Comparison of ENCODE assay signal across 8 cellular contexts in the genomic region with DNA sequence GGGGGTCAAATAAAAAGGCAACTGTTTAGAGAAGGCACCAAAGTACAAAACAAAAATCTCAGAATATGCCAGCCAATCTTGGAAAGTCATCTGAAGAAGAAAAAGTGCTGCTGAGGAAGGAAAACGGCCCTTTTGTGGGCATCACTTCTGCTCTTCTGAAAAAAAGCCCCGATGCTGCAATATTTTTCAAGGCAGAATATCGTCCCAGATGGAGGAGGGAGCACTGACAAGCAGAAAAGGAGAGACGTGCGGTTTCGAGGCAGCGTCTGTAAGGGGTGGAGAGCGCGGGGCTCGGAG. TPM values are rescaled to one million over a fixed set of nuclear protein-coding genes. Genes with fewer than 3 reads are reported as not detected.
DNase-seq lines count a peak whose midpoint lies in the region; ATAC-seq, FAIRE-seq and TF ChIP-seq lines count a peak whose summit lies in the region.

No MANE protein-coding gene starts in this region.

- H3K9me3 Mint-ChIP-seq in CD4-positive, CD25-positive, alpha-beta regulatory T cell: peaks cover 0 to 8% (median 2%) of the 10 kb centered on the region in 7 donors
- peaks cover 4% of the 10 kb centered on the region for H3K9me3 Mint-ChIP-seq in activated CD8-positive, alpha-beta T cell treated with anti-CD3 and anti-CD28 coated beads for 36 hours
- peaks cover 2 to 16% (median 4%) of the 10 kb centered on the region in 6 donors for H3K9me3 Mint-ChIP-seq in immature natural killer cell

- POLR2A ChIA-PET in activated CD8-positive, alpha-beta T cell treated with anti-CD3 and anti-CD28 coated beads for 36 hours (lab: Charles Lee): no interaction called here

- no peak overlapping the region for H3K27ac Mint-ChIP-seq in CD4-positive, CD25-positive, alpha-beta regulatory T cell
- no peak overlapping the region for H3K27ac Mint-ChIP-seq in activated CD8-positive, alpha-beta T cell treated with anti-CD3 and anti-CD28 coated beads for 36 hours
- H3K27ac Mint-ChIP-seq in immature natural killer cell: no peak overlapping the region

- H3K9me3 ChIP-seq in CD4-positive, CD25-positive, alpha-beta regulatory T cell (ENCODE audit: control insufficient read depth in 2 of 2, low read length in 2 of 2): no peaks in the 10 kb centered on the region
- peaks cover 0 to 4% (median 0%) of the 10 kb centered on the region in 4 donors for H3K9me3 ChIP-seq in tibial nerve

- 3 to 5% methylated on average over 10 of the region's 10 CpGs for WGBS in tibial nerve, 2 donors

- peaks cover 12% of the 10 kb centered on the region for H3K4me1 ChIP-seq in CD4-positive, CD25-positive, alpha-beta regulatory T cell (ENCODE audit: control insufficient read depth, insufficient read depth, low read length, poor library complexity, severe bottlenecking)
- peaks cover 0 to 20% (median 5%) of the 10 kb centered on the region in 4 donors for H3K4me1 ChIP-seq in tibial nerve

- no peaks in the 10 kb centered on the region for H3K36me3 Mint-ChIP-seq in CD4-positive, CD25-positive, alpha-beta regulatory T cell
- peaks cover 2% of the 10 kb centered on the region for H3K36me3 Mint-ChIP-seq in activated CD8-positive, alpha-beta T cell treated with anti-CD3 and anti-CD28 coated beads for 36 hours (ENCODE audit: low read depth)
- H3K36me3 Mint-ChIP-seq in immature natural killer cell: peaks cover 0 to 4% (median 3%) of the 10 kb centered on the region in 3 donors

- FAIRE-seq in frontal cortex (lab: Jason Lieb, UNC): no peak

- TF ChIP-seq POLR2A in tibial nerve (IDR thresholded peaks at IDR 0.05): no peak

- no peak for TF ChIP-seq EP300 in tibial nerve (IDR thresholded peaks at IDR 0.05)

- CTCF ChIA-PET in activated CD8-positive, alpha-beta T cell treated with anti-CD3 and anti-CD28 coated beads for 36 hours (lab: Charles Lee): no interaction called here

- H3K27me3 Mint-ChIP-seq in CD4-positive, CD25-positive, alpha-beta regulatory T cell: peaks cover 60% of the 10 kb centered on the region
- H3K27me3 Mint-ChIP-seq in activated CD8-positive, alpha-beta T cell treated with anti-CD3 and anti-CD28 coated beads for 36 hours: peaks cover 39% of the 10 kb centered on the region
- peaks cover 20 to 30% (median 23%) of the 10 kb centered on the region in 3 donors for H3K27me3 Mint-ChIP-seq in immature natural killer cell (ENCODE audit: low read depth in 3 of 3)

- TF ChIP-seq CTCF in activated CD8-positive, alpha-beta T cell treated with anti-CD3 and anti-CD28 coated beads for 36 hours (IDR thresholded peaks at IDR 0.05): no peak
- TF ChIP-seq CTCF in tibial nerve (IDR thresholded peaks at IDR 0.05): no peak

- H3K4me3 Mint-ChIP-seq in CD4-positive, CD25-positive, alpha-beta regulatory T cell: peak overlapping the region; percentile 71 to 91 (median 77)
- H3K4me3 Mint-ChIP-seq in activated CD8-positive, alpha-beta T cell treated with anti-CD3 and anti-CD28 coated beads for 36 hours: peak overlapping the region; percentile 74
- peak overlapping the region; percentile 60 to 84 (median 75) for H3K4me3 Mint-ChIP-seq in immature natural killer cell

- no peaks in the 10 kb centered on the region for H3K36me3 ChIP-seq in CD4-positive, CD25-positive, alpha-beta regulatory T cell (ENCODE audit: control insufficient read depth, insufficient read depth, low read length)
- no peaks in the 10 kb centered on the region for H3K36me3 ChIP-seq in tibial nerve

- peaks cover 40% of the 10 kb centered on the region for H3K27me3 ChIP-seq in CD4-positive, CD25-positive, alpha-beta regulatory T cell (ENCODE audit: control insufficient read depth, insufficient read depth, low read length)
- peaks cover 0 to 32% of the 10 kb centered on the region in 2 donors for H3K27me3 ChIP-seq in tibial nerve

- peaks cover 4 to 16% (median 9%) of the 10 kb centered on the region in 4 donors for H3K4me1 Mint-ChIP-seq in CD4-positive, CD25-positive, alpha-beta regulatory T cell
- peaks cover 8% of the 10 kb centered on the region for H3K4me1 Mint-ChIP-seq in activated CD8-positive, alpha-beta T cell treated with anti-CD3 and anti-CD28 coated beads for 36 hours (ENCODE audit: low read depth)
- H3K4me1 Mint-ChIP-seq in immature natural killer cell: peaks cover 7 to 16% of the 10 kb centered on the region in 2 donors

- H3K27ac ChIP-seq in CD4-positive, CD25-positive, alpha-beta regulatory T cell (ENCODE audit: insufficient read depth, low read length, poor library complexity, severe bottlenecking): no peak overlapping the region
- no peak overlapping the region for H3K27ac ChIP-seq in tibial nerve

- no peak for ATAC-seq in CD4-positive, CD25-positive, alpha-beta regulatory T cell (ENCODE audit: low read depth in 2 of 2)
- peak; percentile 9 for ATAC-seq in GM21737 (IDR thresholded peaks at IDR 0.05; ENCODE audit: unreplicated experiment)
- ATAC-seq in activated CD8-positive, alpha-beta T cell treated with anti-CD3 and anti-CD28 coated beads for 36 hours: peak; percentile 14

- H3K4me3 ChIP-seq in CD4-positive, CD25-positive, alpha-beta regulatory T cell (ENCODE audit: low read depth, low read length): no peak overlapping the region
- H3K4me3 ChIP-seq in tibial nerve: peak overlapping the region; percentile 32 to 69 (median 48)

- intact Hi-C loops in activated CD8-positive, alpha-beta T cell treated with anti-CD3 and anti-CD28 coated beads for 36 hours (cut with micrococcal nuclease): no loop called here

- no peak for DNase-seq in CD4-positive, CD25-positive, alpha-beta regulatory T cell
- no peak for DNase-seq in activated CD8-positive, alpha-beta T cell treated with anti-CD3 and anti-CD28 coated beads for 36 hours
- DNase-seq in immature natural killer cell (no peak), tibial nerve (ENCODE audit: low spot score in 2 of 2) (no peak), SIG-M5 (lab: John Stamatoyannopoulos, UW) (no peak), frontal cortex (ENCODE audit: low spot score in 2 of 2) (no peak)
- no peak for DNase-seq in activated CD4-positive, alpha-beta T cell treated with anti-CD3 and anti-CD28 coated beads for 1 hour

RNA-seq across cellular contexts. Expression of gene ATRNL1, which starts 1.0 kb away (rescaled TPM):
- total RNA-seq in CD4-positive, CD25-positive, alpha-beta regulatory T cell: not detected
- polyA plus RNA-seq in CD4-positive, CD25-positive, alpha-beta regulatory T cell: not detected
- total RNA-seq in activated CD8-positive, alpha-beta T cell treated with anti-CD3 and anti-CD28 coated beads for 36 hours: not detected
- not detected for polyA plus RNA-seq in immature natural killer cell
- 1 to 10 TPM; 1.0 to 5.4 (median 2.7) TPM for total RNA-seq in tibial nerve
- total RNA-seq in frontal cortex: 909 TPM

Comparison
In these comparisons a context has a peak if more than half of its experiments do, and no peak if none do; other contexts are left out.
1. ATAC-seq: peak in GM21737 (single experiment) and activated CD8-positive, alpha-beta T cell treated with anti-CD3 and anti-CD28 coated beads for 36 hours (single experiment); none in CD4-positive, CD25-positive, alpha-beta regulatory T cell (0 of 2).
2. RNA of gene ATRNL1, which starts 1.0 kb away (total RNA-seq): 909 TPM in frontal cortex (single experiment); 1.0 to 5.4 TPM in tibial nerve, not detected in CD4-positive, CD25-positive, alpha-beta regulatory T cell (single experiment) and not detected in activated CD8-positive, alpha-beta T cell treated with anti-CD3 and anti-CD28 coated beads for 36 hours; every median in the first group is over 100 times any median in the second.
3. Peak in every context shown above with its lines, with median percentiles within 50 percentile points of each other: H3K4me3 Mint-ChIP-seq.